In genomic region chr16:29060022-29060810, GRCh38 we compare ENCODE assay signal across 6 cellular contexts.
A peak's percentile ranks its signal among the peaks of the same experiment; 100 is the strongest.
DNase-seq lines count a peak whose midpoint lies in the region; ATAC-seq, FAIRE-seq and TF ChIP-seq lines count a peak whose summit lies in the region.
"Not testable (repeated sequence)": the region's sequence is repeated elsewhere in the genome, so short reads cannot be mapped to it uniquely, and the experiment has no call there.

No MANE protein-coding gene starts in this region.

- intact Hi-C loops in kidney (cut with DNase I); aorta (cut with DNase I): not testable (repeated sequence)

- not testable (repeated sequence) for H3K27me3 ChIP-seq in HL-60 (ENCODE audit: insufficient read depth, poor library complexity, severe bottlenecking); aorta (ENCODE audit: control insufficient read depth in 1 of 2, insufficient read depth in 2 of 2, low read length in 1 of 2)

- H3K4me1 ChIP-seq in kidney (ENCODE audit: control insufficient read depth in 1 of 2, insufficient read depth in 1 of 2, low read depth in 1 of 2, low read length in 2 of 2); aorta (ENCODE audit: control insufficient read depth in 1 of 2, insufficient read depth in 2 of 2, low read length in 2 of 2): not testable (repeated sequence)

- H3K9me3 ChIP-seq in kidney (ENCODE audit: control insufficient read depth in 1 of 2, low read length in 2 of 2); aorta (ENCODE audit: control insufficient read depth, low read length): not testable (repeated sequence)

- not testable (repeated sequence) for ATAC-seq in stimulated activated memory B cell treated with anti-CD40 and anti-IgM and Interleukin-4, amounts not matched to agents 10 μg/mL and 1 μg/mL and 100 μg/mL, for 72 hours; stimulated activated naive B cell treated with anti-CD40 and anti-IgM and Interleukin-4, amounts not matched to agents 10 μg/mL and 1 μg/mL and 100 μg/mL, for 72 hours (replicated peaks); aorta (ENCODE audit: low FRiP score)

- H3K9me3 Mint-ChIP-seq in glutamatergic neuron (ENCODE audit: unreplicated experiment); stimulated activated memory B cell treated with anti-CD40 and anti-IgM and Interleukin-4, amounts not matched to agents 10 μg/mL and 1 μg/mL and 100 μg/mL, for 72 hours; stimulated activated naive B cell treated with anti-CD40 and anti-IgM and Interleukin-4, amounts not matched to agents 10 μg/mL and 1 μg/mL and 100 μg/mL, for 72 hours: not testable (repeated sequence)

- H3K9ac ChIP-seq in kidney (ENCODE audit: low read length in 2 of 2) = not testable (repeated sequence)

- WGBS in aorta, 2 donors = 88 to 89% methylated on average over 29 to 42 of the region's 53 CpGs

- H3K27me3 Mint-ChIP-seq in glutamatergic neuron (ENCODE audit: unreplicated experiment); stimulated activated memory B cell treated with anti-CD40 and anti-IgM and Interleukin-4, amounts not matched to agents 10 μg/mL and 1 μg/mL and 100 μg/mL, for 72 hours; stimulated activated naive B cell treated with anti-CD40 and anti-IgM and Interleukin-4, amounts not matched to agents 10 μg/mL and 1 μg/mL and 100 μg/mL, for 72 hours: not testable (repeated sequence)

- not testable (repeated sequence) for H3K4me3 Mint-ChIP-seq in glutamatergic neuron (ENCODE audit: unreplicated experiment); stimulated activated memory B cell treated with anti-CD40 and anti-IgM and Interleukin-4, amounts not matched to agents 10 μg/mL and 1 μg/mL and 100 μg/mL, for 72 hours; stimulated activated naive B cell treated with anti-CD40 and anti-IgM and Interleukin-4, amounts not matched to agents 10 μg/mL and 1 μg/mL and 100 μg/mL, for 72 hours

- not testable (repeated sequence) for TF ChIP-seq CTCF in HL-60 (IDR thresholded peaks at IDR 0.05; ENCODE audit: insufficient read depth, low read length); glutamatergic neuron (IDR thresholded peaks at IDR 0.05; ENCODE audit: partially characterized antibody, unreplicated experiment); kidney (IDR thresholded peaks at IDR 0.05; ENCODE audit: borderline replicate concordance, extremely low read depth, insufficient read depth)

- not testable (repeated sequence) for H3K36me3 Mint-ChIP-seq in glutamatergic neuron (ENCODE audit: unreplicated experiment); stimulated activated memory B cell treated with anti-CD40 and anti-IgM and Interleukin-4, amounts not matched to agents 10 μg/mL and 1 μg/mL and 100 μg/mL, for 72 hours; stimulated activated naive B cell treated with anti-CD40 and anti-IgM and Interleukin-4, amounts not matched to agents 10 μg/mL and 1 μg/mL and 100 μg/mL, for 72 hours

- not testable (repeated sequence) for H3K4me1 Mint-ChIP-seq in glutamatergic neuron (ENCODE audit: low read depth, unreplicated experiment); stimulated activated memory B cell treated with anti-CD40 and anti-IgM and Interleukin-4, amounts not matched to agents 10 μg/mL and 1 μg/mL and 100 μg/mL, for 72 hours; stimulated activated naive B cell treated with anti-CD40 and anti-IgM and Interleukin-4, amounts not matched to agents 10 μg/mL and 1 μg/mL and 100 μg/mL, for 72 hours

- not testable (repeated sequence) for H3K27ac Mint-ChIP-seq in glutamatergic neuron (ENCODE audit: unreplicated experiment)
- peak overlapping the region; percentile 63 for H3K27ac Mint-ChIP-seq in stimulated activated memory B cell treated with anti-CD40 and anti-IgM and Interleukin-4, amounts not matched to agents 10 μg/mL and 1 μg/mL and 100 μg/mL, for 72 hours
- peak overlapping the region; percentile 22 for H3K27ac Mint-ChIP-seq in stimulated activated naive B cell treated with anti-CD40 and anti-IgM and Interleukin-4, amounts not matched to agents 10 μg/mL and 1 μg/mL and 100 μg/mL, for 72 hours

- H3K4me3 ChIP-seq in HL-60 (replicated peaks; ENCODE audit: insufficient read depth, low read length); kidney (ENCODE audit: low read length in 2 of 2); aorta (ENCODE audit: low read length in 2 of 2): not testable (repeated sequence)

- DNase-seq in HL-60 (ENCODE audit: low read depth in 1 of 2, low spot score in 1 of 2) = peak in 1 of 2 experiments; percentile 13
- peak; percentile 31 for DNase-seq in glutamatergic neuron
- peak; percentile 35 for DNase-seq in kidney
- not testable (repeated sequence) for DNase-seq in stimulated activated naive B cell treated with anti-CD40 and anti-IgM and Interleukin-4, amounts not matched to agents 10 μg/mL and 1 μg/mL and 100 μg/mL, for 72 hours
- DNase-seq in aorta = peak; percentile 26 to 44

- H3K36me3 ChIP-seq in kidney (ENCODE audit: control insufficient read depth in 1 of 2, insufficient read depth in 2 of 2, low read length in 2 of 2); aorta (ENCODE audit: control insufficient read depth in 1 of 2, insufficient read depth in 2 of 2, low read length in 1 of 2): not testable (repeated sequence)

- not testable (repeated sequence) for FAIRE-seq in kidney (lab: Jason Lieb, UNC)

- peak overlapping the region; percentile 62 for H3K27ac ChIP-seq in HL-60 (replicated peaks)
- not testable (repeated sequence) for H3K27ac ChIP-seq in kidney (ENCODE audit: low read depth in 2 of 2, low read length in 2 of 2); aorta (ENCODE audit: low read depth in 1 of 2, low read length in 2 of 2)
